In the genomic region with DNA sequence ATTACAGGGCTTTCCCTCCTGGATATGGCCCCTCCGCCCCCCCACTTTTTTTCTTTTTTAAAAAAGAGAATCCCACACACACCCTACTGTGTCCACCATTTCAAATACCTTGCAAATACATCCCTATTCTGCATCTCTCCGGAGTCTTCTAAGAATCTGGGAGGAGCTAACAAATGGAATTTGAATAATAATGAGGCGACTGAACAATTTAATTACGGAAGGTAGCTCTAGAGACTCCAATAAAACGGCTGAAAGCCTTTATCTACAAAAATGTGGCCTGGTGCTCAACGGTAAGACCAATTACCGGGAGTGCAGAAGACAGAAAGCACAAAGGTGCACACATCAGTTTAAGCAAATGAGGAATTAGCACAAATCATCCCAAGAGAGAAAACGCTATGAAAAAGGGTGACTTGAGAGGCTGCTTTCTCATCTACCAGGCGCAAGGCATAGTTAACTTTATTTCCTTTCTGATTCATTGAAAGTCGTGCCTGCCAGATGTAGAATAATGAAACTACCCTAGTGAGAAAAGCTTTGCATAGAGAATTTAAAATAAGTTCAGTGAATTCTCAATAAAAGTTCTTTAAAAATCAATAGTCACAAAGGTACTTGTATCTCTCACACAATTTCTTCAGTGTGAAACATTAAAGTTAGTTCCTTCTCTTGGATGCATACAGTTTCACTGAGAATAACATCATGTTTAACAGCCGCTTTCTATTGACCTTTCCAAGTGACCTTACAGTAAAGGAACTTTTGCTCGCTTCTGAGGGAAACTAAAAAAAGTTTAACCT, we compare ENCODE assay signal across 8 cellular contexts. TPM values are rescaled to one million over a fixed set of nuclear protein-coding genes. Genes with fewer than 3 reads are reported as not detected.
A peak's percentile ranks its signal among the peaks of the same experiment; 100 is the strongest.
DNase-seq lines count a peak whose midpoint lies in the region; ATAC-seq and TF ChIP-seq lines count a peak whose summit lies in the region.

No MANE protein-coding gene starts in this region.

- no peak overlapping the region for H3K9ac ChIP-seq in Karpas-422 (ENCODE audit: low read length)
- no peak overlapping the region for H3K9ac ChIP-seq in mammary epithelial cell (ENCODE audit: insufficient read depth, low read length)
- H3K9ac ChIP-seq in neural cell (ENCODE audit: low read length): peak overlapping the region; percentile 95

- no peaks in the 10 kb centered on the region for H3F3A ChIP-seq in neural cell (ENCODE audit: insufficient read depth, low read length, poor library complexity, severe bottlenecking)

- H4K20me1 ChIP-seq in Karpas-422 (ENCODE audit: insufficient read depth, low read depth, low read length) (peaks cover 47% of the 10 kb centered on the region), mammary epithelial cell (ENCODE audit: insufficient read depth, low read length) (no peaks in the 10 kb centered on the region), neural cell (ENCODE audit: insufficient read depth) (no peaks in the 10 kb centered on the region)

- H3K4me1 ChIP-seq in Karpas-422 (ENCODE audit: low read length) (peaks cover 37% of the 10 kb centered on the region), mammary epithelial cell (ENCODE audit: insufficient read depth, low read length) (peaks cover 17% of the 10 kb centered on the region), gastroesophageal sphincter (peaks cover 0 to 31% (median 0%) of the 10 kb centered on the region in 3 donors)

- H3K36me3 ChIP-seq in Karpas-422 (ENCODE audit: insufficient read depth, low read length) (no peaks in the 10 kb centered on the region), mammary epithelial cell (ENCODE audit: insufficient read depth, low read length) (no peaks in the 10 kb centered on the region), neural cell (ENCODE audit: insufficient read depth, low read length) (no peaks in the 10 kb centered on the region), gastroesophageal sphincter (no peaks in the 10 kb centered on the region)

- H3K27ac ChIP-seq in Karpas-422 (ENCODE audit: low read length) (no peak overlapping the region), mammary epithelial cell (ENCODE audit: insufficient read depth, low read depth, low read length) (no peak overlapping the region), neural cell (ENCODE audit: low read length) (no peak overlapping the region), gastroesophageal sphincter (peak overlapping the region in 2 of 4 donors; percentile 81 to 89)

- H2AFZ ChIP-seq in Karpas-422 (ENCODE audit: low read length) (no peak overlapping the region), mammary epithelial cell (ENCODE audit: low read depth, low read length) (no peak overlapping the region), neural cell (ENCODE audit: low read depth, low read length) (no peak overlapping the region)

- H3K4me2 ChIP-seq in Karpas-422 (ENCODE audit: low read depth, low read length, poor library complexity, severe bottlenecking): peak overlapping the region; percentile 64
- H3K4me2 ChIP-seq in mammary epithelial cell (ENCODE audit: insufficient read depth, low read depth, low read length): no peak overlapping the region
- peak overlapping the region; percentile 87 for H3K4me2 ChIP-seq in neural cell (ENCODE audit: low read length)

- no peaks in the 10 kb centered on the region for H3K27me3 ChIP-seq in Karpas-422 (ENCODE audit: low read length)
- H3K27me3 ChIP-seq in mammary epithelial cell (ENCODE audit: insufficient read depth, low read length): peaks cover 34% of the 10 kb centered on the region
- H3K27me3 ChIP-seq in neural cell (ENCODE audit: insufficient read depth, low read depth, low read length): no peaks in the 10 kb centered on the region
- no peaks in the 10 kb centered on the region for H3K27me3 ChIP-seq in gastroesophageal sphincter

- no peak for TF ChIP-seq CTCF in mammary epithelial cell (conservative IDR thresholded peaks at IDR 0.05 in 1 of 2, IDR thresholded peaks at IDR 0.05 in 1 of 2; ENCODE audit: extremely low read depth in 1 of 2, insufficient read depth in 1 of 2, low read depth in 1 of 2, low read length in 2 of 2)
- TF ChIP-seq CTCF in neural cell (IDR thresholded peaks at IDR 0.05; ENCODE audit: poor library complexity, severe bottlenecking): no peak
- TF ChIP-seq CTCF in gastroesophageal sphincter (IDR thresholded peaks at IDR 0.05): no peak

- dilution Hi-C loops in mammary epithelial cell (cut with HindIII; ENCODE audit: low sequenced_read_pairs): no loop called here

- no peak for TF ChIP-seq RAD21 in neural cell (conservative IDR thresholded peaks at IDR 0.05)

- TF ChIP-seq EP300 in neural cell (conservative IDR thresholded peaks at IDR 0.05; ENCODE audit: poor library complexity, severe bottlenecking) (no peak), gastroesophageal sphincter (IDR thresholded peaks at IDR 0.05) (no peak)

- CTCF ChIA-PET in mammary epithelial cell (lab: Charles Lee; ENCODE audit: low non-redundant PET): no interaction called here

- in situ Hi-C loops in mammary epithelial cell (cut with MboI; ENCODE audit: low sequenced_read_pairs in 2 of 2): no loop called here

- H3K4me3 ChIP-seq in Karpas-422 (ENCODE audit: low read length): peak overlapping the region; percentile 45
- peak overlapping the region in 2 of 3 experiments; percentile 54 to 64 for H3K4me3 ChIP-seq in mammary epithelial cell (replicated peaks in 1 of 3; ENCODE audit: insufficient read depth in 1 of 3, low read depth in 2 of 3, low read length in 3 of 3)
- H3K4me3 ChIP-seq in neural cell (ENCODE audit: low read length): peak overlapping the region; percentile 97
- H3K4me3 ChIP-seq in gastroesophageal sphincter: peak overlapping the region in 1 of 2 donors; percentile 93

- 88% methylated on average over 12 of the region's 12 CpGs for WGBS in mammary epithelial cell (ENCODE audit: low coverage, missing lambda C conversion rate)
- WGBS in gastroesophageal sphincter (ENCODE audit: low coverage in 1 of 2), 2 donors: 55 to 60% methylated on average over 11 of the region's 12 CpGs

- no peak for ATAC-seq in HG02759 (IDR thresholded peaks at IDR 0.05; ENCODE audit: unreplicated experiment)
- no peak for ATAC-seq in gastroesophageal sphincter
- ATAC-seq in HG03442 (IDR thresholded peaks at IDR 0.05; ENCODE audit: unreplicated experiment): no peak

- H3K9me3 ChIP-seq in Karpas-422 (ENCODE audit: low read length): no peaks in the 10 kb centered on the region
- no peaks in the 10 kb centered on the region for H3K9me3 ChIP-seq in mammary epithelial cell (replicated peaks; ENCODE audit: insufficient read depth, low read length)
- no peaks in the 10 kb centered on the region for H3K9me3 ChIP-seq in neural cell (ENCODE audit: low read length)
- no peaks in the 10 kb centered on the region for H3K9me3 ChIP-seq in gastroesophageal sphincter

- peak; percentile 19 for DNase-seq in DMS79 (lab: John Stamatoyannopoulos, UW)
- peak; percentile 93 for DNase-seq in Karpas-422
- DNase-seq in mammary epithelial cell: no peak
- no peak for DNase-seq in NCI-H146 treated with DMSO at 0.1 percent for 48 hours (lab: John Stamatoyannopoulos, UW; ENCODE audit: unreplicated experiment)

- intact Hi-C loops in mammary epithelial cell (cut with micrococcal nuclease): no loop called here

- BruUV-seq in mammary epithelial cell (replicated peaks; lab: Mats Ljungman, UMichigan): no TSS peak

- H3K79me2 ChIP-seq in Karpas-422 (ENCODE audit: low read length): no peaks in the 10 kb centered on the region
- H3K79me2 ChIP-seq in mammary epithelial cell (ENCODE audit: insufficient read depth, low read length): no peaks in the 10 kb centered on the region
- peaks cover 18% of the 10 kb centered on the region for H3K79me2 ChIP-seq in neural cell (replicated peaks; ENCODE audit: insufficient read depth, low read length)

- H3K9me2 ChIP-seq in Karpas-422 (replicated peaks; ENCODE audit: insufficient read depth, low read length) (no peaks in the 10 kb centered on the region), neural cell (ENCODE audit: insufficient read depth, low read length) (no peaks in the 10 kb centered on the region)

- no peak for TF ChIP-seq POLR2A in gastroesophageal sphincter (IDR thresholded peaks at IDR 0.05)

TF ChIP-seq in neural cell, 6 proteins besides CTCF, POLR2A, EP300 and RAD21 (continues in another document):
- no peak for TF ChIP-seq POLR2AphosphoS5 (IDR thresholded peaks at IDR 0.05)
- no peak for TF ChIP-seq TAF1 (IDR thresholded peaks at IDR 0.05; ENCODE audit: low read depth)
- TF ChIP-seq MXI1 (conservative IDR thresholded peaks at IDR 0.05; ENCODE audit: poor library complexity, severe bottlenecking): no peak

RNA-seq across cellular contexts. Expression of a gene that starts 1.6 kb away (rescaled TPM):
- total RNA-seq in Karpas-422 (2014; rRNA removed; shearing (Covaris generic); ENCODE audit: low replicate concordance): 0.41 and 0.65 TPM in 2 replicates
- 1 to 10 TPM; 1.1 to 8.0 TPM for total RNA-seq in mammary epithelial cell
- 0.20 TPM for polyA plus RNA-seq in mammary epithelial cell
- polyA minus RNA-seq in mammary epithelial cell: 3.7 TPM
- 32.2 and 34.1 TPM in 2 replicates for polyA plus RNA-seq in neural cell
- 79.6 and 83.0 TPM in 2 replicates for polyA minus RNA-seq in neural cell
- 10 to 100 TPM; 14.8 to 38.5 (median 24.8) TPM for total RNA-seq in gastroesophageal sphincter

RNA-seq across cellular contexts. Expression of a gene that starts 22.5 kb away (rescaled TPM):
- not detected in 2 replicates for total RNA-seq in Karpas-422 (2014; rRNA removed; shearing (Covaris generic); ENCODE audit: low replicate concordance)
- total RNA-seq in mammary epithelial cell: 10 to 100 TPM; 23.4 to 25.8 TPM
- polyA plus RNA-seq in mammary epithelial cell: 11.5 TPM
- polyA minus RNA-seq in mammary epithelial cell: 13.9 TPM
- 43.5 and 57.1 TPM in 2 replicates for polyA plus RNA-seq in neural cell
- 65.0 and 73.4 TPM in 2 replicates for polyA minus RNA-seq in neural cell
- total RNA-seq in gastroesophageal sphincter: 10 to 100 TPM in 3 of 4 donors, 1 to 10 TPM in 1; 9.8 to 19.0 (median 12.2) TPM

RNA-seq across cellular contexts. Expression of a gene that starts 57.9 kb away (rescaled TPM):
- total RNA-seq in Karpas-422 (2014; rRNA removed; shearing (Covaris generic); ENCODE audit: low replicate concordance): 30.4 and 48.0 TPM in 2 replicates
- total RNA-seq in mammary epithelial cell (10 to 100 TPM; 22.9 to 25.3 TPM), gastroesophageal sphincter (10 to 100 TPM; 32.7 to 42.9 (median 36.9) TPM)
- polyA plus RNA-seq in mammary epithelial cell (15.1 TPM), neural cell (44.9 and 47.2 TPM in 2 replicates)
- polyA minus RNA-seq in mammary epithelial cell (11.0 TPM), neural cell (50.6 and 53.5 TPM in 2 replicates)

Comparison
In these comparisons a context has a peak if more than half of its experiments do, and no peak if none do; other contexts are left out.
1. DNase-seq: peak in DMS79 (single experiment) and Karpas-422 (single experiment); none in mammary epithelial cell (single experiment) and NCI-H146 treated with DMSO at 0.1 percent for 48 hours (single experiment).
2. RNA of a gene that starts 22.5 kb away (total RNA-seq): 23.4 to 25.8 TPM in mammary epithelial cell and 9.8 to 19.0 TPM in gastroesophageal sphincter; not detected in Karpas-422; every median in the first group is over 10 times any median in the second.